ENCODE assay signal across 8 cellular contexts in genomic region chrX:14700982-14701381, GRCh38.
"Had no signal": no experiment of that assay in that cellular context is flagged by ENCODE, and none has a peak within 500 bp of the region (broad histone marks: within the 10 kb centered on the region; RNA-seq: fewer than 3 reads in every experiment).

No MANE protein-coding gene starts in this region.

- FAIRE-seq: G401.6, GM12878, GM12891, GM12892, GM18507, GM19239 had no signal

- ATAC-seq: GM12878 had no signal

- DNase-seq: GDM1, GF-D8 had no signal

- H3K4me3 ChIP-seq: GM12878 had no signal
